In the genomic region with DNA sequence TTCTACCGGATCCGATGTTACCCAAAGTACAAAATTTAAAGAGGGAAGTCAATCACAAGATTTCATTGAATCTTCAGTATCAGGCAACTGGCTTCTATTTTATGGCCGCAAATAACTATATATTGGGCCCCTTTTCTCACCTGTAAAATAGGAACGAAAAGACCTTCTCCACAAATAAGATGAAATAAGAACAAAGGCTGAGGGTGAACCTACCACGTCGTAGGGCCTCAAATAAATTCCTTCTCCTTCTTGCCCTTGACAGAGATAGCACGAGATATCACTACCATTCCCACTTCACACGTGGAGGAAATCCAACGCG, we compare ENCODE assay signal across 8 cellular contexts. TPM values are rescaled to one million over a fixed set of nuclear protein-coding genes. Genes with fewer than 3 reads are reported as not detected.
DNase-seq lines count a peak whose midpoint lies in the region; FAIRE-seq and TF ChIP-seq lines count a peak whose summit lies in the region.

No MANE protein-coding gene starts in this region.

- FAIRE-seq in keratinocyte (lab: Jason Lieb, UNC) = no peak

- peak overlapping the region; percentile 97 for H2AFZ ChIP-seq in keratinocyte (ENCODE audit: control insufficient read depth, low read length)

- H3K4me3 Mint-ChIP-seq in T-helper 1 cell treated with Interleukin-12 subunit alpha and Interleukin-12 subunit beta and Interleukin-4 antibody, amounts not matched to agents 30 μg/mL and 1 μg/mL, for 36 hours = peak overlapping the region; percentile 94
- H3K4me3 Mint-ChIP-seq in activated naive CD8-positive, alpha-beta T cell treated with anti-CD3 and anti-CD28 coated beads for 36 hours = peak overlapping the region; percentile 97

- H3K4me2 ChIP-seq in keratinocyte (ENCODE audit: control insufficient read depth, extremely low read depth, insufficient read depth, low read depth, low read length) = peak overlapping the region; percentile 93

- H3K27me3 ChIP-seq in keratinocyte (ENCODE audit: control insufficient read depth, extremely low read depth, insufficient read depth, low read length) = no peaks in the 10 kb centered on the region

- H4K20me1 ChIP-seq in keratinocyte (ENCODE audit: control insufficient read depth, extremely low read depth, insufficient read depth, low read length) = no peaks in the 10 kb centered on the region

- TF ChIP-seq CTCF in keratinocyte (optimal IDR thresholded peaks at IDR 0.05 in 1 of 3, IDR thresholded peaks at IDR 0.05 in 1 of 3, conservative IDR thresholded peaks at IDR 0.05 in 1 of 3; ENCODE audit: extremely low read depth in 1 of 3, insufficient read depth in 2 of 3, low read length in 3 of 3) (no peak), GM20000 (IDR thresholded peaks at IDR 0.05; ENCODE audit: extremely low read depth, missing control alignments) (no peak)

- peaks cover 29% of the 10 kb centered on the region for H3K4me1 Mint-ChIP-seq in T-helper 1 cell treated with Interleukin-12 subunit alpha and Interleukin-12 subunit beta and Interleukin-4 antibody, amounts not matched to agents 30 μg/mL and 1 μg/mL, for 36 hours (ENCODE audit: low read depth)
- peaks cover 24% of the 10 kb centered on the region for H3K4me1 Mint-ChIP-seq in activated naive CD8-positive, alpha-beta T cell treated with anti-CD3 and anti-CD28 coated beads for 36 hours

- H3K36me3 ChIP-seq in keratinocyte (ENCODE audit: control insufficient read depth in 2 of 2, extremely low read depth in 1 of 2, insufficient read depth in 2 of 2, low read length in 2 of 2) = peaks cover 0 to 4% of the 10 kb centered on the region in 2 experiments

- no peaks in the 10 kb centered on the region for H3K9me3 Mint-ChIP-seq in T-helper 1 cell treated with Interleukin-12 subunit alpha and Interleukin-12 subunit beta and Interleukin-4 antibody, amounts not matched to agents 30 μg/mL and 1 μg/mL, for 36 hours
- no peaks in the 10 kb centered on the region for H3K9me3 Mint-ChIP-seq in activated naive CD8-positive, alpha-beta T cell treated with anti-CD3 and anti-CD28 coated beads for 36 hours

- H3K27me3 Mint-ChIP-seq in T-helper 1 cell treated with Interleukin-12 subunit alpha and Interleukin-12 subunit beta and Interleukin-4 antibody, amounts not matched to agents 30 μg/mL and 1 μg/mL, for 36 hours (ENCODE audit: low read depth) = no peaks in the 10 kb centered on the region
- no peaks in the 10 kb centered on the region for H3K27me3 Mint-ChIP-seq in activated naive CD8-positive, alpha-beta T cell treated with anti-CD3 and anti-CD28 coated beads for 36 hours

- H3K27ac ChIP-seq in keratinocyte (ENCODE audit: control insufficient read depth, insufficient read depth, low read length) (peak overlapping the region; percentile 94), substantia nigra (ENCODE audit: low read depth, low read length, poor library complexity, severe bottlenecking) (peak overlapping the region; percentile 92)

- H3K4me3 ChIP-seq in keratinocyte (ENCODE audit: control insufficient read depth in 2 of 3, extremely low read depth in 1 of 3, insufficient read depth in 2 of 3, low read depth in 1 of 3, low read length in 3 of 3) = peak overlapping the region; percentile 89 to 95 (median 91)

- peak overlapping the region; percentile 90 for H3K9ac ChIP-seq in keratinocyte (ENCODE audit: control insufficient read depth, extremely low read depth, insufficient read depth, low read length)

- peaks cover 13% of the 10 kb centered on the region for H3K4me1 ChIP-seq in keratinocyte (ENCODE audit: control insufficient read depth, extremely low read depth, insufficient read depth, low read length)

- H3K9me1 ChIP-seq in keratinocyte (ENCODE audit: control insufficient read depth, extremely low read depth, insufficient read depth, low read length) = no peaks in the 10 kb centered on the region

- H3K27ac Mint-ChIP-seq in T-helper 1 cell treated with Interleukin-12 subunit alpha and Interleukin-12 subunit beta and Interleukin-4 antibody, amounts not matched to agents 30 μg/mL and 1 μg/mL, for 36 hours = peak overlapping the region; percentile 93
- peak overlapping the region; percentile 96 for H3K27ac Mint-ChIP-seq in activated naive CD8-positive, alpha-beta T cell treated with anti-CD3 and anti-CD28 coated beads for 36 hours

- no peak for DNase-seq in T-helper 1 cell
- DNase-seq in activated naive CD8-positive, alpha-beta T cell treated with anti-CD3 and anti-CD28 coated beads for 36 hours = no peak
- DNase-seq in keratinocyte (ENCODE audit: low read depth, low spot score) = no peak
- DNase-seq in substantia nigra (lab: John Stamatoyannopoulos, UW) = no peak
- no peak for DNase-seq in hepatic stellate cell (ENCODE audit: low spot score)
- DNase-seq in GM20000 (ENCODE audit: low spot score) = no peak
- DNase-seq in NCI-H82 treated with DMSO at 0.1 percent for 48 hours (lab: John Stamatoyannopoulos, UW; ENCODE audit: unreplicated experiment) = no peak

- H3K79me2 ChIP-seq in keratinocyte (ENCODE audit: control insufficient read depth, insufficient read depth, low read length) = peaks cover 36% of the 10 kb centered on the region

- dilution Hi-C loops in keratinocyte (cut with MboI; ENCODE audit: extremely low pct_ligation_motif_present, low sequenced_read_pairs) = no loop called here

- no peaks in the 10 kb centered on the region for H3K9me3 ChIP-seq in keratinocyte (ENCODE audit: control insufficient read depth, low read depth, low read length)

- H3K36me3 Mint-ChIP-seq in T-helper 1 cell treated with Interleukin-12 subunit alpha and Interleukin-12 subunit beta and Interleukin-4 antibody, amounts not matched to agents 30 μg/mL and 1 μg/mL, for 36 hours (ENCODE audit: low read depth) = peaks cover 11% of the 10 kb centered on the region
- H3K36me3 Mint-ChIP-seq in activated naive CD8-positive, alpha-beta T cell treated with anti-CD3 and anti-CD28 coated beads for 36 hours = peaks cover 41% of the 10 kb centered on the region

RNA-seq across cellular contexts. Expression of a gene that starts 0.8 kb away (rescaled TPM):
- total RNA-seq in activated naive CD8-positive, alpha-beta T cell treated with anti-CD3 and anti-CD28 coated beads for 36 hours = 10 to 100 TPM; 19.7 TPM
- 9.3 to 11.3 TPM (median 10.1 TPM) in 3 replicates for polyA plus RNA-seq in keratinocyte
- polyA plus RNA-seq in keratinocyte (2011; ENCODE audit: low read depth) = 6.7 TPM
- polyA plus RNA-seq in keratinocyte (2011; cell fraction: cytosol; rRNA removed) = 4.1 and 8.4 TPM in 2 replicates
- 18.7 and 19.1 TPM in 2 replicates for polyA plus RNA-seq in keratinocyte (2011; cell fraction: nucleus; rRNA removed)
- 5.3 and 6.6 TPM in 2 replicates for polyA plus RNA-seq in keratinocyte (2012; ENCODE audit: low replicate concordance)
- 9.8 to 23.2 TPM (median 14.8 TPM) in 3 replicates for polyA minus RNA-seq in keratinocyte
- 4.2 TPM for polyA minus RNA-seq in keratinocyte (2011; cell fraction: cytosol; rRNA and poly(A)+ RNA removed)
- polyA minus RNA-seq in keratinocyte (2011; cell fraction: nucleus; rRNA and poly(A)+ RNA removed) = 17.4 and 39.0 TPM in 2 replicates
